ENCODE assay signal across 15 cellular contexts in genomic region chr11:36109850-36110606, GRCh38.
DNase-seq lines count a peak whose midpoint lies in the region; ATAC-seq and TF ChIP-seq lines count a peak whose summit lies in the region.
"Had no signal": no experiment of that assay in that cellular context is flagged by ENCODE, and none has a peak within 500 bp of the region (broad histone marks: within the 10 kb centered on the region; RNA-seq: fewer than 3 reads in every experiment).

No MANE protein-coding gene starts in this region.

- no peak overlapping the region for H3K4me3 ChIP-seq in Panc1 (ENCODE audit: low read depth in 2 of 2, low read length in 2 of 2)
- H3K4me3 ChIP-seq: coronary artery, esophagus muscularis mucosa, heart right ventricle, left lung had no signal

- POLR2A ChIA-PET in Panc1 (lab: Charles Lee) = no interaction called here

- no peak for DNase-seq in activated CD8-positive, alpha-beta memory T cell treated with anti-CD3 and anti-CD28 coated beads, Interleukin-2, amount 10 ng/mL, durations not matched to agents 7 days and 5 days
- DNase-seq in activated CD8-positive, alpha-beta memory T cell treated with anti-CD3 and anti-CD28 coated beads for 24 hours = no peak
- DNase-seq in Panc1 (ENCODE audit: low read depth, low spot score) (no peak), iPS DF 19.7 (ENCODE audit: low read depth, low spot score) (peak; percentile 88), SW 1271 (lab: John Stamatoyannopoulos, UW) (no peak)
- DNase-seq: DND-41; left lung; naive thymus-derived CD4-positive, alpha-beta T cell; NCI-H226 had no signal

- H3K4me1 Mint-ChIP-seq in activated CD8-positive, alpha-beta memory T cell treated with anti-CD3 and anti-CD28 coated beads, Interleukin-2, amount 10 ng/mL, durations not matched to agents 7 days and 5 days = peaks cover 9% of the 10 kb centered on the region

- no peak overlapping the region for H3K4me3 Mint-ChIP-seq in activated CD8-positive, alpha-beta memory T cell treated with anti-CD3 and anti-CD28 coated beads, Interleukin-2, amount 10 ng/mL, durations not matched to agents 7 days and 5 days
- H3K4me3 Mint-ChIP-seq: naive thymus-derived CD4-positive, alpha-beta T cell had no signal

- H3K9me3 Mint-ChIP-seq in activated CD8-positive, alpha-beta memory T cell treated with anti-CD3 and anti-CD28 coated beads, Interleukin-2, amount 10 ng/mL, durations not matched to agents 7 days and 5 days (ENCODE audit: low read depth) = no peaks in the 10 kb centered on the region

- no peaks in the 10 kb centered on the region for H3K36me3 ChIP-seq in Panc1 (ENCODE audit: control insufficient read depth, insufficient read depth, low read length)
- H3K36me3 ChIP-seq: heart right ventricle, left lung had no signal

- peaks cover 10% of the 10 kb centered on the region; the same call in 1 of the 2 replicates for H3K9me3 ChIP-seq in Panc1 (ENCODE audit: control insufficient read depth, insufficient read depth, low read depth, low read length)
- H3K9me3 ChIP-seq: esophagus muscularis mucosa had no signal

- H3K27ac ChIP-seq in Panc1 (ENCODE audit: low read length) (no peak overlapping the region), temporal lobe (ENCODE audit: low read depth, low read length) (peak overlapping the region; percentile 5)
- H3K27ac ChIP-seq: coronary artery, esophagus muscularis mucosa, left lung had no signal

- in situ Hi-C loops in Panc1 (cut with HindIII; ENCODE audit: low pct_unique_long_range_greater_than_20kb, low sequenced_read_pairs) = no loop called here

- peak overlapping the region; percentile 35 for H3K27ac Mint-ChIP-seq in activated CD8-positive, alpha-beta memory T cell treated with anti-CD3 and anti-CD28 coated beads, Interleukin-2, amount 10 ng/mL, durations not matched to agents 7 days and 5 days

- H3K4me1 ChIP-seq in Panc1 (ENCODE audit: control insufficient read depth, insufficient read depth, low read length) = 0 out of 2 replicates have a peak, but pooled peaks cover 4% of the 10 kb centered on the region
- H3K4me1 ChIP-seq: esophagus muscularis mucosa, left lung had no signal

- TF ChIP-seq CTCF in Panc1 (IDR thresholded peaks at IDR 0.05) = no peak

- H3K36me3 Mint-ChIP-seq in activated CD8-positive, alpha-beta memory T cell treated with anti-CD3 and anti-CD28 coated beads, Interleukin-2, amount 10 ng/mL, durations not matched to agents 7 days and 5 days = no peaks in the 10 kb centered on the region

- H3K27me3 ChIP-seq in Panc1 (ENCODE audit: control insufficient read depth, insufficient read depth, low read length) = no peaks in the 10 kb centered on the region
- H3K27me3 ChIP-seq: esophagus muscularis mucosa had no signal

- no peaks in the 10 kb centered on the region for H3K27me3 Mint-ChIP-seq in activated CD8-positive, alpha-beta memory T cell treated with anti-CD3 and anti-CD28 coated beads, Interleukin-2, amount 10 ng/mL, durations not matched to agents 7 days and 5 days

- intact Hi-C loops in Panc1 (cut with micrococcal nuclease; ENCODE audit: unreplicated experiment) = no loop called here

- no TSS peak for BruUV-seq in Panc1 (replicated peaks; lab: Mats Ljungman, UMichigan)

- CTCF ChIA-PET in activated CD8-positive, alpha-beta memory T cell treated with anti-CD3 and anti-CD28 coated beads, Interleukin-2, amount 10 ng/mL, durations not matched to agents 7 days and 5 days (lab: Charles Lee) = no interaction called here
- CTCF ChIA-PET in Panc1 (lab: Charles Lee) = interaction anchor here (0.9 kb wide), 1 partner anchor 213 kb away, joined by 3 read pairs; no protein-coding TSS in a partner anchor

- no peak for ATAC-seq in activated CD8-positive, alpha-beta memory T cell treated with anti-CD3 and anti-CD28 coated beads, Interleukin-2, amount 10 ng/mL, durations not matched to agents 7 days and 5 days
- ATAC-seq in Panc1 (peak; percentile 58), HG03039 (IDR thresholded peaks at IDR 0.05; ENCODE audit: unreplicated experiment) (no peak), HG03139 (IDR thresholded peaks at IDR 0.05; ENCODE audit: unreplicated experiment) (no peak)
- ATAC-seq: left lung; naive thymus-derived CD4-positive, alpha-beta T cell had no signal
